ENCODE assay signal across 8 cellular contexts in genomic region chr14:104876251-104876699, GRCh38. TPM values are rescaled to one million over a fixed set of nuclear protein-coding genes. Genes with fewer than 3 reads are reported as not detected.
DNase-seq lines count a peak whose midpoint lies in the region; ATAC-seq and TF ChIP-seq lines count a peak whose summit lies in the region.

No MANE protein-coding gene starts in this region.

- peak; percentile 92 for ATAC-seq in WTC11
- no peak for ATAC-seq in GM21367 (IDR thresholded peaks at IDR 0.05; ENCODE audit: unreplicated experiment)
- no peak for ATAC-seq in GM18873 (IDR thresholded peaks at IDR 0.05; ENCODE audit: low FRiP score, unreplicated experiment)

- no peak for TF ChIP-seq CTCF in WTC11 (IDR thresholded peaks at IDR 0.05)
- no peak for TF ChIP-seq CTCF in fibroblast of pulmonary artery (IDR thresholded peaks at IDR 0.05; ENCODE audit: low read length, missing control alignments)

- POLR2A ChIA-PET in WTC11 (lab: Charles Lee), result interaction anchor here (0.5 kb wide), 1 partner anchor 63 kb away, joined by 3 read pairs; no protein-coding TSS in a partner anchor

- no peak overlapping the region for H3K27ac Mint-ChIP-seq in WTC11

- CTCF ChIA-PET in WTC11 (lab: Charles Lee), result interaction anchor here (0.8 to 2.0 kb wide), 11 partner anchors 12 to 976 kb away, joined by 3 to 19 read pairs (median 3); partner anchors contain the start of genes JAG2 and SIVA1

- H3K4me1 Mint-ChIP-seq in WTC11, result peaks cover 13% of the 10 kb centered on the region

- H3K4me3 Mint-ChIP-seq in WTC11, result no peak overlapping the region

- no peak overlapping the region for H3K4me3 ChIP-seq in fibroblast of pulmonary artery (replicated peaks; ENCODE audit: low read depth, low read length)

- no peaks in the 10 kb centered on the region for H3K27me3 Mint-ChIP-seq in WTC11 (ENCODE audit: low read depth)

- H3K9me3 Mint-ChIP-seq in WTC11, result no peaks in the 10 kb centered on the region

- DNase-seq in NCI-H345 (lab: John Stamatoyannopoulos, UW), result peak; percentile 32
- no peak for DNase-seq in NCI-H345 treated with DMSO at 0.1 percent for 48 hours (lab: John Stamatoyannopoulos, UW; ENCODE audit: unreplicated experiment)
- peak; percentile 80 for DNase-seq in WTC11 (ENCODE audit: low spot score)
- DNase-seq in fibroblast of pulmonary artery (ENCODE audit: low read depth), result peak; percentile 44
- DNase-seq in stimulated activated CD4-positive, alpha-beta T cell treated with anti-CD3 and anti-CD28 coated beads, Interleukin-4, amount 100 ng/mL, for 48 hours (ENCODE audit: low read depth in 2 of 2), result peak; percentile 11 to 56
- no peak for DNase-seq in HPDE6-E6E7 (ENCODE audit: extremely low spot score)

- H3K36me3 Mint-ChIP-seq in WTC11, result 0 out of 2 replicates have a peak, but pooled peaks cover 2% of the 10 kb centered on the region

TF ChIP-seq in WTC11, 78 proteins besides CTCF, POLR2A, EP300 and RAD21:
- TF ChIP-seq ZNF396 (CRISPR knock-in tag; IDR thresholded peaks at IDR 0.05; ENCODE audit: borderline replicate concordance) (no peak), JUN (CRISPR knock-in tag; IDR thresholded peaks at IDR 0.05) (no peak), TCF7 (CRISPR knock-in tag; IDR thresholded peaks at IDR 0.05; ENCODE audit: low read depth) (no peak), ZSCAN18 (CRISPR knock-in tag; IDR thresholded peaks at IDR 0.05) (no peak), PRDM15 (CRISPR knock-in tag; IDR thresholded peaks at IDR 0.05) (no peak)
TF ChIP-seq in WTC11: peak in this region for 0.

RNA-seq across cellular contexts. Expression of gene CEP170B, which starts 11.2 kb away (rescaled TPM):
- 33.6 to 47.0 TPM (median 33.8 TPM) in 3 replicates for total RNA-seq in WTC11 (2021)

RNA-seq across cellular contexts. Expression of gene PLD4, which starts 48.4 kb away (rescaled TPM):
- total RNA-seq in WTC11 (2021), result 0.07 to 0.21 TPM (median 0.11 TPM) in 3 replicates

Comparison
In these comparisons a context has a peak if more than half of its experiments do, and no peak if none do; other contexts are left out.
1. DNase-seq: peak in NCI-H345 (single experiment), WTC11 (single experiment), fibroblast of pulmonary artery (single experiment) and stimulated activated CD4-positive, alpha-beta T cell treated with anti-CD3 and anti-CD28 coated beads, Interleukin-4, amount 100 ng/mL, for 48 hours (2 of 2); none in NCI-H345 treated with DMSO at 0.1 percent for 48 hours (single experiment) and HPDE6-E6E7 (single experiment).